ENCODE assay signal across 31 cellular contexts in the genomic region with DNA sequence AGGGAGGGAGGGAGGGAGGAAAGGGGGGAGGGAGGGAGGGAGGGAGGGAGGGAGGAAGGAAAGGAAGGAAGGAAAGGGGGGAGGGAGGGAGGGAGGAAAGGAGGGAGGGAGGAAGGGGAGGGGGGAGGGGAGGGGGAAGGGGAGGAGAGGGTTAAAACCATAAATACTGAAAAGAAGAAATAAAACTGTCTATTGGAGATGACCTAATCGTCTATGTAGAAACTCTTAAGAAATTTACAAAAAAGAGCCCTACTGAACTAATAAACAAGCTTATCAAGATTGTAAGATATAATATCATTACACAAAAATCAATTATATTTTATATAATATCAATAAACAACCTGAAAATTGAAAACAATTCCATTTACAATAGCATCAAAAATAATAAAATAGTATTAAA.
"Had no signal": no experiment of that assay in that cellular context is flagged by ENCODE, and none has a peak within 500 bp of the region (broad histone marks: within the 10 kb centered on the region; RNA-seq: fewer than 3 reads in every experiment).

No MANE protein-coding gene starts in this region.

- DNase-seq: activated B cell treated with CpG ODN at 0.5 μM for 24 hours; activated CD4-positive, alpha-beta memory T cell treated with anti-CD3 and anti-CD28 coated beads for 36 hours; activated CD4-positive, alpha-beta T cell treated with anti-CD3 and anti-CD28 coated beads for 36 hours; activated CD4-positive, alpha-beta T cell treated with anti-CD3 and anti-CD28 coated beads, Interleukin-2, amount 10 ng/mL, durations not matched to agents 24 days and 14 days; activated CD8-positive, alpha-beta memory T cell treated with anti-CD3 and anti-CD28 coated beads, Interleukin-2, amount 50 U/mL, for 4 hours; activated CD8-positive, alpha-beta T cell treated with anti-CD3 and anti-CD28 coated beads, Interleukin-2, amount 10 ng/mL, durations not matched to agents 7 days and 5 days; activated effector memory CD4-positive, alpha-beta T cell treated with anti-CD3 and anti-CD28 coated beads, Interleukin-2, amount 50 U/mL, for 16 hours; activated naive CD4-positive, alpha-beta T cell treated with anti-CD3 and anti-CD28 coated beads for 36 hours; activated naive CD8-positive, alpha-beta T cell treated with anti-CD3 and anti-CD28 coated beads for 36 hours; activated naive CD8-positive, alpha-beta T cell treated with anti-CD3 and anti-CD28 coated beads, Interleukin-2, amount 50 U/mL, for 24 hours; activated T-cell treated with anti-CD3 and anti-CD28 coated beads, Interleukin-2, amount 50 U/mL, for 1 hour; activated T-cell treated with anti-CD3 and anti-CD28 coated beads, Interleukin-2, amount 50 U/mL, for 48 hours; adrenal gland; amygdala; aorta; body of pancreas; caudate nucleus; cortex of kidney; dermis blood vessel endothelial cell; effector CD4-positive, alpha-beta T cell; effector memory CD8-positive, alpha-beta T cell; esophagus squamous epithelium; foreskin melanocyte; heart right ventricle; T1000; WERI-Rb-1 had no signal

- ATAC-seq: activated CD4-positive, alpha-beta T cell treated with anti-CD3 and anti-CD28 coated beads for 36 hours; activated CD4-positive, CD25-positive, alpha-beta regulatory T cell treated with anti-CD3 and anti-CD28 coated beads, Interleukin-2, amount 50 U/mL, for 24 hours; activated CD8-positive, alpha-beta memory T cell treated with anti-CD3 and anti-CD28 coated beads, Interleukin-2, amount 10 ng/mL, durations not matched to agents 7 days and 5 days; activated CD8-positive, alpha-beta T cell treated with anti-CD3 and anti-CD28 coated beads, Interleukin-2, amount 10 ng/mL, durations not matched to agents 7 days and 5 days; activated naive CD8-positive, alpha-beta T cell treated with anti-CD3 and anti-CD28 coated beads, Interleukin-2, amount 50 U/mL, for 24 hours; body of pancreas; effector memory CD8-positive, alpha-beta T cell; gastroesophageal sphincter; heart right ventricle had no signal

- FAIRE-seq: colon, endothelial cell of umbilical vein had no signal
